ENCODE assay signal across 28 cellular contexts in genomic region chr2:59660262-59660661, GRCh38.
"Had no signal": no experiment of that assay in that cellular context is flagged by ENCODE, and none has a peak within 500 bp of the region (broad histone marks: within the 10 kb centered on the region; RNA-seq: fewer than 3 reads in every experiment).

No MANE protein-coding gene starts in this region.

- FAIRE-seq: colon, endometrium, endothelial cell of umbilical vein, frontal cortex had no signal

- H3K36me3 ChIP-seq: colonic mucosa, esophagus muscularis mucosa, esophagus squamous epithelium, gastrocnemius medialis, gastroesophageal sphincter, heart left ventricle, heart right ventricle had no signal

- DNase-seq: colonic mucosa; cortex of kidney; dermis blood vessel endothelial cell; dorsolateral prefrontal cortex; effector CD4-positive, alpha-beta T cell; effector CD8-positive, alpha-beta T cell; effector memory CD4-positive, alpha-beta T cell; effector memory CD8-positive, alpha-beta T cell; endodermal cell; erythroblast; esophagus squamous epithelium; foreskin fibroblast; foreskin keratinocyte; foreskin melanocyte; gastrocnemius medialis; glutamatergic neuron; head of caudate nucleus; heart left ventricle; heart right ventricle had no signal

- H3K9me3 ChIP-seq: colonic mucosa, esophagus muscularis mucosa, esophagus squamous epithelium, gastrocnemius medialis, gastroesophageal sphincter, heart left ventricle, heart right ventricle had no signal

- H3K4me1 ChIP-seq: colonic mucosa, esophagus muscularis mucosa, foreskin keratinocyte, gastroesophageal sphincter, heart left ventricle, heart right ventricle had no signal

- ATAC-seq: effector memory CD8-positive, alpha-beta T cell; esophagus mucosa; foreskin keratinocyte; gastrocnemius medialis; gastroesophageal sphincter; heart left ventricle; heart right ventricle had no signal

- H3K4me3 ChIP-seq: colonic mucosa, coronary artery, dorsolateral prefrontal cortex, esophagus muscularis mucosa, esophagus squamous epithelium, gastrocnemius medialis, gastroesophageal sphincter, heart left ventricle, heart right ventricle had no signal

- H3K27ac ChIP-seq: colonic mucosa, coronary artery, dorsolateral prefrontal cortex, epithelial cell of prostate, esophagus muscularis mucosa, esophagus squamous epithelium, foreskin keratinocyte, gastrocnemius medialis, gastroesophageal sphincter, heart left ventricle, heart right ventricle had no signal

- H3K27me3 ChIP-seq: colonic mucosa, esophagus muscularis mucosa, esophagus squamous epithelium, foreskin keratinocyte, gastrocnemius medialis, gastroesophageal sphincter, heart left ventricle had no signal
